ENCODE assay signal across 20 cellular contexts in genomic region chrX:23435575-23435974, GRCh38.
DNase-seq lines count a peak whose midpoint lies in the region; ATAC-seq and TF ChIP-seq lines count a peak whose summit lies in the region.
"Had no signal": no experiment of that assay in that cellular context is flagged by ENCODE, and none has a peak within 500 bp of the region (broad histone marks: within the 10 kb centered on the region; RNA-seq: fewer than 3 reads in every experiment).

No MANE protein-coding gene starts in this region.

- peaks cover under 1% of the 10 kb centered on the region for H3K9me3 Mint-ChIP-seq in nephron

- ATAC-seq in GM18519 (IDR thresholded peaks at IDR 0.05; ENCODE audit: low FRiP score, unreplicated experiment) = no peak
- ATAC-seq in GM19463 (IDR thresholded peaks at IDR 0.05; ENCODE audit: unreplicated experiment) = no peak
- ATAC-seq: activated naive CD4-positive, alpha-beta T cell treated with anti-CD3 and anti-CD28 coated beads, Interleukin-2, amount 50 U/mL, for 72 hours; upper lobe of right lung had no signal

- peak overlapping the region in 2 of 3 experiments; percentile 87 to 95 for H3K27ac Mint-ChIP-seq in nephron
- H3K27ac Mint-ChIP-seq: activated naive CD4-positive, alpha-beta T cell treated with anti-CD3 and anti-CD28 coated beads, Interleukin-2, amount 50 U/mL, for 72 hours had no signal

- peaks cover 18% of the 10 kb centered on the region for H3K4me1 Mint-ChIP-seq in nephron
- H3K4me1 Mint-ChIP-seq: IgD-negative memory B cell had no signal

- no peaks in the 10 kb centered on the region for H3K36me3 Mint-ChIP-seq in nephron (ENCODE audit: low read depth)
- H3K36me3 Mint-ChIP-seq: activated naive CD4-positive, alpha-beta T cell treated with anti-CD3 and anti-CD28 coated beads, Interleukin-2, amount 50 U/mL, for 72 hours; IgD-negative memory B cell had no signal

- H3K4me3 Mint-ChIP-seq in nephron = no peak overlapping the region

- no peak for TF ChIP-seq EP300 in Ishikawa (IDR thresholded peaks at IDR 0.05; ENCODE audit: borderline replicate concordance)

- TF ChIP-seq RAD21 in Ishikawa (IDR thresholded peaks at IDR 0.05; ENCODE audit: low read depth) = peak; percentile 36; the same call in 1 of the 2 replicates

- peak; percentile 14 for DNase-seq in DMS53 (lab: John Stamatoyannopoulos, UW)
- no peak for DNase-seq in DMS53 treated with DMSO at 0.1 percent for 48 hours (lab: John Stamatoyannopoulos, UW; ENCODE audit: unreplicated experiment)
- DNase-seq in cerebellum (ENCODE audit: low spot score) = peak; percentile 29
- no peak for DNase-seq in activated CD4-positive, alpha-beta T cell treated with anti-CD3 and anti-CD28 coated beads, Interleukin-2, amount 50 U/mL, for 1 hour
- DNase-seq: 8988T; activated CD4-positive, alpha-beta T cell treated with anti-CD3 and anti-CD28 coated beads, Interleukin-2, amount 50 U/mL, for 4 hours; activated CD8-positive, alpha-beta memory T cell treated with anti-CD3 and anti-CD28 coated beads, Interleukin-2, amount 50 U/mL, for 4 hours; central memory CD4-positive, alpha-beta T cell; heart left ventricle; mesenchymal stem cell; NCI-H1105 treated with DMSO at 0.1 percent for 48 hours; NCI-H2081; NCI-H510A; upper lobe of right lung had no signal

- H3K27me3 Mint-ChIP-seq in nephron (ENCODE audit: low read depth) = peaks cover 3% of the 10 kb centered on the region
- H3K27me3 Mint-ChIP-seq: IgD-negative memory B cell had no signal

- no peak for TF ChIP-seq CTCF in nephron (IDR thresholded peaks at IDR 0.05; ENCODE audit: unreplicated experiment in 3 of 3)

TF ChIP-seq in Ishikawa, 13 proteins besides CTCF, POLR2A, EP300 and RAD21:
- no peak for TF ChIP-seq TAF1 (IDR thresholded peaks at IDR 0.05; ENCODE audit: low read depth)
- TF ChIP-seq NFIC (IDR thresholded peaks at IDR 0.05) = no peak
- TF ChIP-seq EGR1 (IDR thresholded peaks at IDR 0.05) = no peak
- TF ChIP-seq REST (IDR thresholded peaks at IDR 0.05; ENCODE audit: low read depth) = no peak
- no peak for TF ChIP-seq CEBPB (IDR thresholded peaks at IDR 0.05)
- TF ChIP-seq MAX (IDR thresholded peaks at IDR 0.05) = no peak
- TF ChIP-seq ZBTB7A (IDR thresholded peaks at IDR 0.05; ENCODE audit: low read depth) = no peak

Comparison
In these comparisons a context has a peak if more than half of its experiments do, and no peak if none do; other contexts are left out.
1. DNase-seq: peak in DMS53 (single experiment) and cerebellum (single experiment); none in DMS53 treated with DMSO at 0.1 percent for 48 hours (single experiment) and activated CD4-positive, alpha-beta T cell treated with anti-CD3 and anti-CD28 coated beads, Interleukin-2, amount 50 U/mL, for 1 hour (single experiment).